ENCODE assay signal across 29 cellular contexts in genomic region chr11:118167906-118168305, GRCh38. TPM values are rescaled to one million over a fixed set of nuclear protein-coding genes. Genes with fewer than 3 reads are reported as not detected.
DNase-seq lines count a peak whose midpoint lies in the region; ATAC-seq, FAIRE-seq and TF ChIP-seq lines count a peak whose summit lies in the region.
"Had no signal": no experiment of that assay in that cellular context is flagged by ENCODE, and none has a peak within 500 bp of the region (broad histone marks: within the 10 kb centered on the region; RNA-seq: fewer than 3 reads in every experiment).

No MANE protein-coding gene starts in this region.

- H2BK120ac ChIP-seq in H1 (replicated peaks; ENCODE audit: low read depth, low read length) = no peak overlapping the region

- H3K79me1 ChIP-seq in H1 (ENCODE audit: low read depth, low read length) = no peaks in the 10 kb centered on the region

- H3K27me3 ChIP-seq in RWPE2 (ENCODE audit: insufficient read depth, poor library complexity, severe bottlenecking) (no peaks in the 10 kb centered on the region), H1 (replicated peaks in 1 of 4; ENCODE audit: control insufficient read depth in 3 of 4, extremely low read depth in 1 of 4, insufficient read depth in 3 of 4, low read length in 3 of 4) (peaks cover 6 to 66% (median 39%) of the 10 kb centered on the region in 4 experiments)
- H3K27me3 ChIP-seq: BLaER1 had no signal

- H3K4me3 ChIP-seq in RWPE2 (ENCODE audit: severe bottlenecking) (no peak overlapping the region), H1 (ENCODE audit: extremely low read depth in 1 of 4, insufficient read depth in 2 of 4, low read depth in 3 of 4, low read length in 4 of 4) (no peak overlapping the region)
- H3K4me3 ChIP-seq: A549, BLaER1, GM12878 had no signal

- no peak overlapping the region for H2BK15ac ChIP-seq in H1 (ENCODE audit: low read length)

- CTCF ChIA-PET in H1 (lab: Charles Lee; ENCODE audit: partially characterized antibody) = interaction anchor here (0.8 to 8.7 kb wide), 5 partner anchors 10 to 343 kb away, joined by 3 to 245 read pairs (median 4); partner anchors contain the start of genes FXYD2 and SCN4B

- H4K91ac ChIP-seq in H1 (replicated peaks; ENCODE audit: insufficient read length, low read length) = no peak overlapping the region

- no peak overlapping the region for H3K27ac ChIP-seq in RWPE2 (ENCODE audit: poor library complexity, severe bottlenecking)
- no peak overlapping the region for H3K27ac ChIP-seq in H1 (ENCODE audit: low read depth, low read length)
- H3K27ac ChIP-seq: 22Rv1, A549, BLaER1 had no signal

- H4K8ac ChIP-seq in H1 (ENCODE audit: extremely low read depth, insufficient read depth, low read length) = no peak overlapping the region

- no peak overlapping the region for H2BK20ac ChIP-seq in H1 (ENCODE audit: low read length)

- H3K4me1 ChIP-seq in RWPE2 (ENCODE audit: insufficient read depth, poor library complexity, severe bottlenecking) = peaks cover 8% of the 10 kb centered on the region
- H3K4me1 ChIP-seq in H1 (replicated peaks in 1 of 4; ENCODE audit: control insufficient read depth in 3 of 4, insufficient read depth in 4 of 4, low read length in 3 of 4) = peaks cover 2 to 16% (median 7%) of the 10 kb centered on the region in 4 experiments
- H3K4me1 ChIP-seq: A549, BE2C had no signal

- DNase-seq in RWPE2 (ENCODE audit: low spot score) (peak; percentile 28), H1 (ENCODE audit: low read depth in 1 of 2, low spot score in 2 of 2) (no peak), posterior vena cava (ENCODE audit: low spot score) (peak; percentile 50), AG20443 (ENCODE audit: low spot score) (no peak)
- DNase-seq: BE2C; C1 segment of cervical spinal cord; CD4-positive, alpha-beta memory T cell; CD4-positive, CD25-positive, alpha-beta regulatory T cell; CD8-positive, alpha-beta memory T cell; COR-L47; DMS 273 treated with DMSO at 0.1 percent for 48 hours; DMS153; DMS53; DMS79; DND-41; EL; GDM1 had no signal

- no peak for TF ChIP-seq EP300 in H1 (IDR thresholded peaks at IDR 0.05; ENCODE audit: borderline replicate concordance in 1 of 2, low read depth in 2 of 2, low read length in 2 of 2)

- H3K9me3 ChIP-seq in RWPE2 (ENCODE audit: severe bottlenecking) = no peaks in the 10 kb centered on the region
- no peaks in the 10 kb centered on the region for H3K9me3 ChIP-seq in H1 (ENCODE audit: insufficient read depth in 2 of 2, low read depth in 1 of 2, low read length in 1 of 2)
- H3K9me3 ChIP-seq: A549, BE2C, BLaER1 had no signal

- ATAC-seq in RWPE2 (ENCODE audit: low read depth) (no peak), GM18907 (IDR thresholded peaks at IDR 0.05; ENCODE audit: unreplicated experiment) (no peak)
- ATAC-seq: A549, GM12878 had no signal

- H3K36me3 ChIP-seq in RWPE2 (ENCODE audit: low read depth) (no peaks in the 10 kb centered on the region), H1 (ENCODE audit: control insufficient read depth in 2 of 4, insufficient read depth in 4 of 4, low read length in 3 of 4) (no peaks in the 10 kb centered on the region)
- H3K36me3 ChIP-seq: BE2C, BLaER1 had no signal

- intact Hi-C loops in posterior vena cava (cut with DNase I) = no loop called here

- H3K14ac ChIP-seq in H1 (ENCODE audit: insufficient read length) = no peak overlapping the region

- WGBS in H1 (ENCODE audit: extremely low coverage in 1 of 2, insufficient coverage in 1 of 2, insufficient read length in 1 of 2, insufficient replicate concordance in 2 of 2, low coverage in 1 of 2, low lambda C conversion rate in 2 of 2, missing lambda C conversion rate in 1 of 2), 2 experiments = 89% methylated on average over 12 of the region's 12 CpGs; no CpG with 5 or more reads in 1 of the 2 experiments

- no peak overlapping the region for H3K4me2 ChIP-seq in H1 (ENCODE audit: insufficient read depth in 1 of 2, low read depth in 2 of 2, low read length in 2 of 2)
- H3K4me2 ChIP-seq: A549, BLaER1 had no signal

- FAIRE-seq in H1 (lab: Jason Lieb, UNC) = no peak
- FAIRE-seq: A549, GM12878, GM12892, GM18507, GM19239 had no signal

- no peak overlapping the region for H3K4ac ChIP-seq in H1 (replicated peaks; ENCODE audit: insufficient read length, low read depth, low read length)

- H3K9ac ChIP-seq in H1 (replicated peaks in 1 of 4; ENCODE audit: extremely low read depth in 1 of 4, low read depth in 3 of 4, low read length in 3 of 4) = no peak overlapping the region
- H3K9ac ChIP-seq: BLaER1 had no signal

- peak overlapping the region; percentile 21; the same call in 1 of the 2 replicates for H2BK12ac ChIP-seq in H1 (ENCODE audit: low read depth, low read length)

- TF ChIP-seq RAD21 in H1 (IDR thresholded peaks at IDR 0.05 in 1 of 2, conservative IDR thresholded peaks at IDR 0.05 in 1 of 2; ENCODE audit: low read depth in 2 of 2, low read length in 2 of 2) = no peak

- H3K23ac ChIP-seq in H1 (ENCODE audit: insufficient read length) = no peak overlapping the region

- H3K79me2 ChIP-seq in H1 (ENCODE audit: control insufficient read depth in 1 of 2, insufficient read depth in 2 of 2, low read length in 2 of 2) = no peaks in the 10 kb centered on the region

- no peak overlapping the region for H4K5ac ChIP-seq in H1 (ENCODE audit: insufficient read length, low read depth, low read length)

- H2BK5ac ChIP-seq in H1 (ENCODE audit: low read depth, low read length) = no peak overlapping the region; the same call in 1 of the 2 replicates

- no peaks in the 10 kb centered on the region for H4K20me1 ChIP-seq in H1 (replicated peaks in 1 of 2; ENCODE audit: control insufficient read depth in 1 of 2, insufficient read depth in 2 of 2, low read length in 2 of 2)
- H4K20me1 ChIP-seq: BLaER1 had no signal

- no peak overlapping the region for H3K56ac ChIP-seq in H1 (replicated peaks; ENCODE audit: insufficient read length, low read depth, low read length)

- H3K23me2 ChIP-seq in H1 (ENCODE audit: low read depth, low read length) = peaks cover 2% of the 10 kb centered on the region; the same call in 1 of the 2 replicates

- H2AFZ ChIP-seq in H1 (ENCODE audit: low read length) = no peak overlapping the region

- no peak overlapping the region for H3K18ac ChIP-seq in H1 (ENCODE audit: extremely low read depth, low read length)

- POLR2A ChIA-PET in H1 (lab: Charles Lee; ENCODE audit: partially characterized antibody) = interaction anchor here (1.2 kb wide), 1 partner anchor 11 kb away, joined by 5 read pairs; no protein-coding TSS in a partner anchor

- TF ChIP-seq POLR2A in H1 (IDR thresholded peaks at IDR 0.05; ENCODE audit: control extremely low read depth in 1 of 2, low read depth in 2 of 2, low read length in 2 of 2) = no peak

- no peak overlapping the region for H2AK5ac ChIP-seq in H1 (ENCODE audit: low read depth, low read length)

- TF ChIP-seq CTCF in RWPE2 (IDR thresholded peaks at IDR 0.05; ENCODE audit: poor library complexity, severe bottlenecking) (no peak), H1 (IDR thresholded peaks at IDR 0.05; ENCODE audit: control extremely low read depth in 1 of 3, insufficient read depth in 1 of 3, low read depth in 1 of 3, low read length in 3 of 3) (no peak)

TF ChIP-seq in H1, 55 proteins besides CTCF, POLR2A, EP300 and RAD21:
- TF ChIP-seq KDM1A (IDR thresholded peaks at IDR 0.05; ENCODE audit: borderline replicate concordance, low read length) (no peak), BRCA1 (IDR thresholded peaks at IDR 0.05; ENCODE audit: low read depth, low read length) (no peak), RNF2 (IDR thresholded peaks at IDR 0.05; ENCODE audit: borderline replicate concordance, low read depth, low read length, missing control alignments, poor library complexity, severe bottlenecking) (no peak), BCL11A (IDR thresholded peaks at IDR 0.05; ENCODE audit: low read depth in 2 of 2, low read length in 2 of 2) (no peak), JUND (IDR thresholded peaks at IDR 0.05; ENCODE audit: low read length) (no peak), MAFK (IDR thresholded peaks at IDR 0.05; ENCODE audit: low read depth, low read length) (no peak)

RNA-seq across cellular contexts. Expression of gene SCN2B, which starts 8.5 kb away (rescaled TPM):
- 0.13 and 0.24 TPM in 2 replicates for total RNA-seq in H1 (2021; fragmentation: NEBNext Ultra II Directional; extraction: Animal tissue kit (Norgen Biotek cat#: 25700))
- 0.09 and 0.14 TPM in 2 replicates for polyA plus RNA-seq in H1 (2011; rRNA removed)
- polyA plus RNA-seq in H1 (2011; cell fraction: cytosol; rRNA removed) = 0.17 TPM
- 0.10 TPM for polyA plus RNA-seq in H1 (2011; cell fraction: nucleus; rRNA removed)
- 0.17 to 0.28 TPM (median 0.20 TPM) in 4 replicates for polyA plus RNA-seq in H1 (2012, experiment 1 of 2)
- 0.20 TPM for polyA plus RNA-seq in H1 (2012, experiment 2 of 2)
- 0.12 TPM for polyA plus RNA-seq in H1 (2013, experiment 1 of 2)
- 0.13 TPM for polyA plus RNA-seq in H1 (2013, experiment 2 of 2)
- polyA minus RNA-seq in H1 (2011; rRNA and poly(A)+ RNA removed) = 0.22 and 0.34 TPM in 2 replicates
- polyA minus RNA-seq in H1 (2011; cell fraction: cytosol; rRNA and poly(A)+ RNA removed) = 0.51 TPM
- 0.30 TPM for polyA minus RNA-seq in H1 (2011; cell fraction: nucleus; rRNA and poly(A)+ RNA removed)
- 1 to 10 TPM in 1 of 2 donors, under 1 TPM in 1; 0.14 to 1.4 TPM for total RNA-seq in posterior vena cava
- total RNA-seq: A172; CD4-positive, alpha-beta memory T cell; CD4-positive, CD25-positive, alpha-beta regulatory T cell; CD8-positive, alpha-beta memory T cell; Daoy; GM12878 had no signal
- polyA plus RNA-seq: A549; CD14-positive monocyte; CD4-positive, alpha-beta memory T cell; CD4-positive, CD25-positive, alpha-beta regulatory T cell; CD8-positive, alpha-beta memory T cell had no signal

RNA-seq across cellular contexts. Expression of gene SCN4B, which starts 15.3 kb away (rescaled TPM):
- total RNA-seq in H1 (2021; fragmentation: NEBNext Ultra II Directional; extraction: Animal tissue kit (Norgen Biotek cat#: 25700)) = 2.0 and 2.8 TPM in 2 replicates
- polyA plus RNA-seq in H1 (2011; rRNA removed) = 4.1 and 4.9 TPM in 2 replicates
- 5.6 TPM for polyA plus RNA-seq in H1 (2011; cell fraction: cytosol; rRNA removed)
- polyA plus RNA-seq in H1 (2011; cell fraction: nucleus; rRNA removed) = 8.7 TPM
- 3.1 to 5.9 TPM (median 4.8 TPM) in 4 replicates for polyA plus RNA-seq in H1 (2012, experiment 1 of 2)
- 3.8 TPM for polyA plus RNA-seq in H1 (2012, experiment 2 of 2)
- polyA plus RNA-seq in H1 (2013, experiment 1 of 2) = 1.0 TPM
- 1.2 TPM for polyA plus RNA-seq in H1 (2013, experiment 2 of 2)
- 4.6 and 6.5 TPM in 2 replicates for polyA minus RNA-seq in H1 (2011; rRNA and poly(A)+ RNA removed)
- polyA minus RNA-seq in H1 (2011; cell fraction: cytosol; rRNA and poly(A)+ RNA removed) = 4.6 TPM
- polyA minus RNA-seq in H1 (2011; cell fraction: nucleus; rRNA and poly(A)+ RNA removed) = 5.1 TPM
- total RNA-seq in posterior vena cava = 1 to 10 TPM; 3.5 to 9.8 TPM
- total RNA-seq: CD4-positive, alpha-beta memory T cell; CD4-positive, CD25-positive, alpha-beta regulatory T cell; G401; GM12878 had no signal
- polyA plus RNA-seq: CD14-positive monocyte; CD4-positive, alpha-beta memory T cell; CD4-positive, CD25-positive, alpha-beta regulatory T cell; CD8-positive, alpha-beta memory T cell had no signal

RNA-seq across cellular contexts. Expression of gene JAML, which starts 56.9 kb away (rescaled TPM):
- 0.58 and 0.86 TPM in 2 replicates for total RNA-seq in H1 (2021; fragmentation: NEBNext Ultra II Directional; extraction: Animal tissue kit (Norgen Biotek cat#: 25700))
- polyA plus RNA-seq in H1 (2011; rRNA removed) = 0.05 and 0.12 TPM in 2 replicates
- polyA plus RNA-seq in H1 (2011; cell fraction: cytosol; rRNA removed) = 0.08 TPM
- polyA plus RNA-seq in H1 (2011; cell fraction: nucleus; rRNA removed) = 0.07 TPM
- polyA plus RNA-seq in H1 (2012, experiment 1 of 2) = 0.32 to 0.98 TPM (median 0.44 TPM) in 4 replicates
- polyA plus RNA-seq in H1 (2012, experiment 2 of 2) = 0.50 TPM
- 0.30 TPM for polyA plus RNA-seq in H1 (2013, experiment 1 of 2)
- polyA plus RNA-seq in H1 (2013, experiment 2 of 2) = 0.39 TPM
- polyA minus RNA-seq in H1 (2011; rRNA and poly(A)+ RNA removed) = 0.03 and 0.17 TPM in 2 replicates
- not detected for polyA minus RNA-seq in H1 (2011; cell fraction: cytosol; rRNA and poly(A)+ RNA removed)
- 0.70 TPM for polyA minus RNA-seq in H1 (2011; cell fraction: nucleus; rRNA and poly(A)+ RNA removed)
- 1 to 10 TPM; 3.8 to 7.0 TPM for total RNA-seq in posterior vena cava
- total RNA-seq: A172, Daoy, G401 had no signal
- polyA plus RNA-seq: A549 had no signal

Comparison
In these comparisons a context has a peak if more than half of its experiments do, and no peak if none do; other contexts are left out.
1. DNase-seq: peak in RWPE2 (single experiment) and posterior vena cava (single experiment); none in H1 (0 of 2) and AG20443 (single experiment).